35 cellular contexts compared by ENCODE assay signal in genomic region chr4:125262079-125262478, GRCh38. TPM values are rescaled to one million over a fixed set of nuclear protein-coding genes. Genes with fewer than 3 reads are reported as not detected.
"Had no signal": no experiment of that assay in that cellular context is flagged by ENCODE, and none has a peak within 500 bp of the region (broad histone marks: within the 10 kb centered on the region; RNA-seq: fewer than 3 reads in every experiment).

No MANE protein-coding gene starts in this region.

- H3K4me3 ChIP-seq: adrenal gland, body of pancreas, esophagus squamous epithelium, gastroesophageal sphincter had no signal

- H3K4me1 Mint-ChIP-seq: activated CD4-positive, alpha-beta T cell treated with anti-CD3 and anti-CD28 coated beads for 36 hours; activated CD4-positive, alpha-beta T cell treated with anti-CD3 and anti-CD28 coated beads, Interleukin-2, amount 10 ng/mL, durations not matched to agents 24 days and 14 days; activated CD8-positive, alpha-beta memory T cell treated with anti-CD3 and anti-CD28 coated beads, Interleukin-2, amount 10 ng/mL, durations not matched to agents 7 days and 5 days; activated naive CD4-positive, alpha-beta T cell treated with anti-CD3 and anti-CD28 coated beads, Interleukin-2, amount 50 U/mL, for 24 hours; activated naive CD8-positive, alpha-beta T cell treated with anti-CD3 and anti-CD28 coated beads for 36 hours; activated naive CD8-positive, alpha-beta T cell treated with anti-CD3 and anti-CD28 coated beads, Interleukin-2, amount 50 U/mL, for 24 hours; T-helper 17 cell had no signal

- H3K36me3 ChIP-seq: adrenal gland, esophagus squamous epithelium, gastroesophageal sphincter, WERI-Rb-1 had no signal

- H3K27ac Mint-ChIP-seq: activated CD4-positive, alpha-beta memory T cell treated with anti-CD3 and anti-CD28 coated beads for 36 hours; activated CD4-positive, alpha-beta T cell treated with anti-CD3 and anti-CD28 coated beads for 36 hours; activated CD4-positive, alpha-beta T cell treated with anti-CD3 and anti-CD28 coated beads, Interleukin-2, amount 10 ng/mL, durations not matched to agents 24 days and 14 days; activated CD8-positive, alpha-beta memory T cell treated with anti-CD3 and anti-CD28 coated beads, Interleukin-2, amount 10 ng/mL, durations not matched to agents 7 days and 5 days; activated CD8-positive, alpha-beta T cell treated with anti-CD3 and anti-CD28 coated beads, Interleukin-2, amount 10 ng/mL, durations not matched to agents 7 days and 5 days; activated naive CD4-positive, alpha-beta T cell treated with anti-CD3 and anti-CD28 coated beads for 36 hours; activated naive CD4-positive, alpha-beta T cell treated with anti-CD3 and anti-CD28 coated beads, Interleukin-2, amount 50 U/mL, for 24 hours; activated naive CD8-positive, alpha-beta T cell treated with anti-CD3 and anti-CD28 coated beads for 36 hours; activated naive CD8-positive, alpha-beta T cell treated with anti-CD3 and anti-CD28 coated beads, Interleukin-2, amount 50 U/mL, for 24 hours; activated T-helper 1 cell treated with anti-CD3 and anti-CD28 coated beads, Interleukin-12 subunit alpha, Interleukin-12 subunit beta, Interleukin-2, Interleukin-4 antibody, amounts not matched to agents 30 ng/mL and 10 ng/mL and 1 ng/mL, durations not matched to agents 14 hours and 24 hours and 36 hours; activated T-helper 2 cell treated with anti-CD3 and anti-CD28 coated beads, Interferon-gamma antibody, Interleukin-2, Interleukin-4, amounts not matched to agents 10 μg/mL and 5 μg/mL and 100 μg/mL, durations not matched to agents 14 hours and 24 hours and 36 hours; effector memory CD8-positive, alpha-beta T cell; T-helper 17 cell; T-helper 2 cell treated with Interferon-gamma antibody and Interleukin-4, amounts not matched to agents 5 μg/mL and 100 μg/mL, for 36 hours had no signal

- H3K9me3 ChIP-seq: adrenal gland, body of pancreas, esophagus squamous epithelium, gastroesophageal sphincter had no signal

- H3K9me3 Mint-ChIP-seq: activated CD4-positive, alpha-beta memory T cell treated with anti-CD3 and anti-CD28 coated beads for 36 hours; activated CD4-positive, alpha-beta T cell treated with anti-CD3 and anti-CD28 coated beads, Interleukin-2, amount 10 ng/mL, durations not matched to agents 24 days and 14 days; activated naive CD4-positive, alpha-beta T cell treated with anti-CD3 and anti-CD28 coated beads for 36 hours; activated naive CD4-positive, alpha-beta T cell treated with anti-CD3 and anti-CD28 coated beads, Interleukin-2, amount 50 U/mL, for 24 hours; activated naive CD8-positive, alpha-beta T cell treated with anti-CD3 and anti-CD28 coated beads for 36 hours; activated naive CD8-positive, alpha-beta T cell treated with anti-CD3 and anti-CD28 coated beads, Interleukin-2, amount 50 U/mL, for 24 hours; activated T-helper 1 cell treated with anti-CD3 and anti-CD28 coated beads, Interleukin-12 subunit alpha, Interleukin-12 subunit beta, Interleukin-2, Interleukin-4 antibody, amounts not matched to agents 30 ng/mL and 10 ng/mL and 1 ng/mL, durations not matched to agents 14 hours and 24 hours and 36 hours; activated T-helper 2 cell treated with anti-CD3 and anti-CD28 coated beads, Interferon-gamma antibody, Interleukin-2, Interleukin-4, amounts not matched to agents 10 μg/mL and 5 μg/mL and 100 μg/mL, durations not matched to agents 14 hours and 24 hours and 36 hours; effector memory CD8-positive, alpha-beta T cell; T-helper 2 cell treated with Interferon-gamma antibody and Interleukin-4, amounts not matched to agents 5 μg/mL and 100 μg/mL, for 36 hours had no signal

- H3K36me3 Mint-ChIP-seq: activated CD4-positive, alpha-beta memory T cell treated with anti-CD3 and anti-CD28 coated beads for 36 hours; activated CD8-positive, alpha-beta memory T cell treated with anti-CD3 and anti-CD28 coated beads, Interleukin-2, amount 10 ng/mL, durations not matched to agents 7 days and 5 days; activated naive CD4-positive, alpha-beta T cell treated with anti-CD3 and anti-CD28 coated beads, Interleukin-2, amount 50 U/mL, for 24 hours; activated naive CD8-positive, alpha-beta T cell treated with anti-CD3 and anti-CD28 coated beads for 36 hours had no signal

- H3K27me3 Mint-ChIP-seq: activated CD4-positive, alpha-beta memory T cell treated with anti-CD3 and anti-CD28 coated beads for 36 hours; activated CD4-positive, alpha-beta T cell treated with anti-CD3 and anti-CD28 coated beads for 36 hours; activated CD4-positive, alpha-beta T cell treated with anti-CD3 and anti-CD28 coated beads, Interleukin-2, amount 10 ng/mL, durations not matched to agents 24 days and 14 days; activated CD8-positive, alpha-beta memory T cell treated with anti-CD3 and anti-CD28 coated beads, Interleukin-2, amount 10 ng/mL, durations not matched to agents 7 days and 5 days; activated naive CD4-positive, alpha-beta T cell treated with anti-CD3 and anti-CD28 coated beads, Interleukin-2, amount 50 U/mL, for 24 hours; activated naive CD8-positive, alpha-beta T cell treated with anti-CD3 and anti-CD28 coated beads for 36 hours; activated naive CD8-positive, alpha-beta T cell treated with anti-CD3 and anti-CD28 coated beads, Interleukin-2, amount 50 U/mL, for 24 hours; effector memory CD8-positive, alpha-beta T cell; T-helper 17 cell had no signal

- ATAC-seq: activated CD4-positive, alpha-beta T cell treated with anti-CD3 and anti-CD28 coated beads for 36 hours; activated CD8-positive, alpha-beta memory T cell treated with anti-CD3 and anti-CD28 coated beads, Interleukin-2, amount 10 ng/mL, durations not matched to agents 7 days and 5 days; activated CD8-positive, alpha-beta T cell treated with anti-CD3 and anti-CD28 coated beads, Interleukin-2, amount 10 ng/mL, durations not matched to agents 7 days and 5 days; activated naive CD8-positive, alpha-beta T cell treated with anti-CD3 and anti-CD28 coated beads, Interleukin-2, amount 50 U/mL, for 24 hours; body of pancreas; effector memory CD8-positive, alpha-beta T cell; gastroesophageal sphincter; T-helper 17 cell had no signal

- DNase-seq: activated CD4-positive, alpha-beta memory T cell treated with anti-CD3 and anti-CD28 coated beads for 36 hours; activated CD4-positive, alpha-beta T cell treated with anti-CD3 and anti-CD28 coated beads for 36 hours; activated CD4-positive, alpha-beta T cell treated with anti-CD3 and anti-CD28 coated beads, Interleukin-2, amount 10 ng/mL, durations not matched to agents 24 days and 14 days; activated CD4-positive, CD25-positive, alpha-beta regulatory T cell; activated CD4-positive, CD25-positive, alpha-beta regulatory T cell treated with anti-CD3 and anti-CD28 coated beads, Interleukin-2, amount 50 U/mL, for 72 hours; activated CD8-positive, alpha-beta memory T cell treated with anti-CD3 and anti-CD28 coated beads, Interleukin-2, amount 10 ng/mL, durations not matched to agents 7 days and 5 days; activated CD8-positive, alpha-beta memory T cell treated with anti-CD3 and anti-CD28 coated beads, Interleukin-2, amount 50 U/mL, for 4 hours; activated CD8-positive, alpha-beta T cell treated with anti-CD3 and anti-CD28 coated beads, Interleukin-2, amount 10 ng/mL, durations not matched to agents 7 days and 5 days; activated effector memory CD4-positive, alpha-beta T cell treated with anti-CD3 and anti-CD28 coated beads, Interleukin-2, amount 50 U/mL, for 16 hours; activated naive CD4-positive, alpha-beta T cell treated with anti-CD3 and anti-CD28 coated beads for 36 hours; activated naive CD8-positive, alpha-beta T cell treated with anti-CD3 and anti-CD28 coated beads for 36 hours; activated naive CD8-positive, alpha-beta T cell treated with anti-CD3 and anti-CD28 coated beads, Interleukin-2, amount 50 U/mL, for 24 hours; activated T-cell treated with anti-CD3 and anti-CD28 coated beads, Interleukin-2, amount 50 U/mL, for 1 hour; activated T-cell treated with anti-CD3 and anti-CD28 coated beads, Interleukin-2, amount 50 U/mL, for 48 hours; adrenal gland; amygdala; aorta; body of pancreas; caudate nucleus; cortex of kidney; dermis blood vessel endothelial cell; effector CD4-positive, alpha-beta T cell; effector memory CD8-positive, alpha-beta T cell; esophagus squamous epithelium; foreskin melanocyte; T-helper 1 cell; T-helper 17 cell; T1000; WERI-Rb-1 had no signal

- H3K27ac ChIP-seq: adrenal gland, body of pancreas, epithelial cell of prostate, esophagus squamous epithelium, gastroesophageal sphincter, WERI-Rb-1 had no signal

- H3K4me1 ChIP-seq: adrenal gland, body of pancreas, gastroesophageal sphincter had no signal

- H3K27me3 ChIP-seq: adrenal gland, body of pancreas, esophagus squamous epithelium, gastroesophageal sphincter had no signal

- H3K4me3 Mint-ChIP-seq: activated CD4-positive, alpha-beta memory T cell treated with anti-CD3 and anti-CD28 coated beads for 36 hours; activated CD4-positive, alpha-beta T cell treated with anti-CD3 and anti-CD28 coated beads for 36 hours; activated CD4-positive, alpha-beta T cell treated with anti-CD3 and anti-CD28 coated beads, Interleukin-2, amount 10 ng/mL, durations not matched to agents 24 days and 14 days; activated CD8-positive, alpha-beta memory T cell treated with anti-CD3 and anti-CD28 coated beads, Interleukin-2, amount 10 ng/mL, durations not matched to agents 7 days and 5 days; activated CD8-positive, alpha-beta T cell treated with anti-CD3 and anti-CD28 coated beads, Interleukin-2, amount 10 ng/mL, durations not matched to agents 7 days and 5 days; activated naive CD4-positive, alpha-beta T cell treated with anti-CD3 and anti-CD28 coated beads for 36 hours; activated naive CD4-positive, alpha-beta T cell treated with anti-CD3 and anti-CD28 coated beads, Interleukin-2, amount 50 U/mL, for 24 hours; activated naive CD8-positive, alpha-beta T cell treated with anti-CD3 and anti-CD28 coated beads for 36 hours; activated naive CD8-positive, alpha-beta T cell treated with anti-CD3 and anti-CD28 coated beads, Interleukin-2, amount 50 U/mL, for 24 hours; activated T-helper 1 cell treated with anti-CD3 and anti-CD28 coated beads, Interleukin-12 subunit alpha, Interleukin-12 subunit beta, Interleukin-2, Interleukin-4 antibody, amounts not matched to agents 30 ng/mL and 10 ng/mL and 1 ng/mL, durations not matched to agents 14 hours and 24 hours and 36 hours; effector memory CD8-positive, alpha-beta T cell; T-helper 17 cell; T-helper 2 cell treated with Interferon-gamma antibody and Interleukin-4, amounts not matched to agents 5 μg/mL and 100 μg/mL, for 36 hours had no signal

RNA-seq across cellular contexts. Expression of gene FAT4, which starts 52.7 kb away (rescaled TPM):
- total RNA-seq: activated CD4-positive, alpha-beta memory T cell treated with anti-CD3 and anti-CD28 coated beads for 36 hours; activated CD4-positive, alpha-beta T cell treated with anti-CD3 and anti-CD28 coated beads for 36 hours; activated CD4-positive, alpha-beta T cell treated with anti-CD3 and anti-CD28 coated beads, Interleukin-2, amount 10 ng/mL, durations not matched to agents 24 days and 14 days; activated CD8-positive, alpha-beta memory T cell treated with anti-CD3 and anti-CD28 coated beads, Interleukin-2, amount 10 ng/mL, durations not matched to agents 7 days and 5 days; activated CD8-positive, alpha-beta T cell treated with anti-CD3 and anti-CD28 coated beads, Interleukin-2, amount 10 ng/mL, durations not matched to agents 7 days and 5 days; activated naive CD4-positive, alpha-beta T cell treated with anti-CD3 and anti-CD28 coated beads for 36 hours; activated naive CD8-positive, alpha-beta T cell treated with anti-CD3 and anti-CD28 coated beads for 36 hours; activated T-helper 1 cell treated with anti-CD3 and anti-CD28 coated beads, Interleukin-12 subunit alpha, Interleukin-12 subunit beta, Interleukin-2, Interleukin-4 antibody, amounts not matched to agents 30 ng/mL and 10 ng/mL and 1 ng/mL, durations not matched to agents 14 hours and 24 hours and 36 hours; activated T-helper 2 cell treated with anti-CD3 and anti-CD28 coated beads, Interferon-gamma antibody, Interleukin-2, Interleukin-4, amounts not matched to agents 10 μg/mL and 5 μg/mL and 100 μg/mL, durations not matched to agents 14 hours and 24 hours and 36 hours had no signal
